ENCODE assay signal across 14 cellular contexts in genomic region chr3:73080201-73080966, GRCh38. TPM values are rescaled to one million over a fixed set of nuclear protein-coding genes. Genes with fewer than 3 reads are reported as not detected.
A peak's percentile ranks its signal among the peaks of the same experiment; 100 is the strongest.
DNase-seq lines count a peak whose midpoint lies in the region; ATAC-seq and TF ChIP-seq lines count a peak whose summit lies in the region.
"Had no signal": no experiment of that assay in that cellular context is flagged by ENCODE, and none has a peak within 500 bp of the region (broad histone marks: within the 10 kb centered on the region; RNA-seq: fewer than 3 reads in every experiment).

No MANE protein-coding gene starts in this region.

- H3K9me3 ChIP-seq in heart right ventricle (no peaks in the 10 kb centered on the region), Caco-2 (no peaks in the 10 kb centered on the region)

- DNase-seq in stimulated activated CD4-positive, alpha-beta T cell treated with anti-CD3 and anti-CD28 coated beads, Interleukin-4, amount 100 ng/mL, for 1 hour, result peak; percentile 7
- no peak for DNase-seq in stimulated activated CD4-positive, alpha-beta T cell treated with anti-CD3 and anti-CD28 coated beads, Interleukin-2, amount 100 ng/mL, for 48 hours
- peak; percentile 84 to 95 for DNase-seq in NCI-H524 (lab: John Stamatoyannopoulos, UW)
- no peak for DNase-seq in heart right ventricle
- no peak for DNase-seq in DMS79 (lab: John Stamatoyannopoulos, UW)
- no peak for DNase-seq in progenitor cell of endocrine pancreas (ENCODE audit: low spot score, unreplicated experiment)
- DNase-seq in Caco-2, result no peak
- DNase-seq: AML-193; dermis blood vessel endothelial cell; NCI-H2107; Right ventricle myocardium superior; stimulated activated naive CD8-positive, alpha-beta T cell treated with anti-CD3 and anti-CD28 coated beads, Interleukin-15, amount 100 ng/mL, for 72 hours had no signal

- peak; percentile 81 for ATAC-seq in GM21717 (IDR thresholded peaks at IDR 0.05; ENCODE audit: unreplicated experiment)
- ATAC-seq in heart right ventricle, result no peak
- ATAC-seq: stimulated activated naive CD8-positive, alpha-beta T cell treated with anti-CD3 and anti-CD28 coated beads, Interleukin-15, amount 100 ng/mL, for 72 hours had no signal

- POLR2A ChIA-PET in Caco-2 (lab: Charles Lee), result no interaction called here

- H3K27ac Mint-ChIP-seq in progenitor cell of endocrine pancreas, result no peak overlapping the region
- no peak overlapping the region for H3K27ac Mint-ChIP-seq in Caco-2 (ENCODE audit: unreplicated experiment)
- H3K27ac Mint-ChIP-seq: activated naive CD4-positive, alpha-beta T cell treated with anti-CD3 and anti-CD28 coated beads, Interleukin-2, amount 50 U/mL, for 24 hours; stimulated activated naive CD8-positive, alpha-beta T cell treated with anti-CD3 and anti-CD28 coated beads, Interleukin-15, amount 100 ng/mL, for 72 hours had no signal

- H3K4me3 Mint-ChIP-seq in progenitor cell of endocrine pancreas (ENCODE audit: low read depth) (no peak overlapping the region), Caco-2 (ENCODE audit: unreplicated experiment) (no peak overlapping the region)
- H3K4me3 Mint-ChIP-seq: activated naive CD4-positive, alpha-beta T cell treated with anti-CD3 and anti-CD28 coated beads, Interleukin-2, amount 50 U/mL, for 24 hours; stimulated activated naive CD8-positive, alpha-beta T cell treated with anti-CD3 and anti-CD28 coated beads, Interleukin-15, amount 100 ng/mL, for 72 hours had no signal

- H3K36me3 ChIP-seq in heart right ventricle, result no peaks in the 10 kb centered on the region
- no peaks in the 10 kb centered on the region for H3K36me3 ChIP-seq in Caco-2 (ENCODE audit: control insufficient read depth, insufficient read depth, low read length)

- H3K27me3 ChIP-seq in heart right ventricle (no peaks in the 10 kb centered on the region), Caco-2 (replicated peaks; ENCODE audit: control insufficient read depth, insufficient read depth, low read length) (no peaks in the 10 kb centered on the region)

- H3K4me1 ChIP-seq in heart right ventricle (no peaks in the 10 kb centered on the region), Caco-2 (no peaks in the 10 kb centered on the region)

- BruUV-seq in Caco-2 (replicated peaks; lab: Mats Ljungman, UMichigan), result no TSS peak

- CTCF ChIA-PET in Caco-2 (lab: Charles Lee), result no interaction called here

- TF ChIP-seq CTCF in heart right ventricle (IDR thresholded peaks at IDR 0.05), result no peak
- no peak for TF ChIP-seq CTCF in progenitor cell of endocrine pancreas (IDR thresholded peaks at IDR 0.05; ENCODE audit: unreplicated experiment)
- TF ChIP-seq CTCF in Caco-2 (IDR thresholded peaks at IDR 0.05; ENCODE audit: insufficient read depth in 1 of 2, low read depth in 1 of 2, low read length in 1 of 2, severe bottlenecking in 1 of 2, unreplicated experiment in 1 of 2), result no peak

- H3K36me3 Mint-ChIP-seq in progenitor cell of endocrine pancreas (ENCODE audit: insufficient read depth) (no peaks in the 10 kb centered on the region), Caco-2 (ENCODE audit: insufficient read depth, unreplicated experiment) (no peaks in the 10 kb centered on the region)
- H3K36me3 Mint-ChIP-seq: activated naive CD4-positive, alpha-beta T cell treated with anti-CD3 and anti-CD28 coated beads, Interleukin-2, amount 50 U/mL, for 24 hours had no signal

- intact Hi-C loops in heart right ventricle (cut with DNase I) (loop anchor here in 9 of 10 donors (10.0 kb wide), 7 partner anchors 136 to 1366 kb away; partner anchors contain the start of gene EIF4E3 (in 1 of the 9)), Caco-2 (cut with micrococcal nuclease; ENCODE audit: unreplicated experiment) (no loop called here)

- 70% methylated on average over 17 of the region's 17 CpGs for WGBS in heart right ventricle, 2 donors

- H3K4me1 Mint-ChIP-seq in progenitor cell of endocrine pancreas (ENCODE audit: low read depth) (no peaks in the 10 kb centered on the region), Caco-2 (ENCODE audit: low read depth, unreplicated experiment) (no peaks in the 10 kb centered on the region)
- H3K4me1 Mint-ChIP-seq: activated naive CD4-positive, alpha-beta T cell treated with anti-CD3 and anti-CD28 coated beads, Interleukin-2, amount 50 U/mL, for 24 hours had no signal

- no peaks in the 10 kb centered on the region for H3K27me3 Mint-ChIP-seq in progenitor cell of endocrine pancreas
- H3K27me3 Mint-ChIP-seq in Caco-2 (ENCODE audit: insufficient read depth, unreplicated experiment), result no peaks in the 10 kb centered on the region
- H3K27me3 Mint-ChIP-seq: activated naive CD4-positive, alpha-beta T cell treated with anti-CD3 and anti-CD28 coated beads, Interleukin-2, amount 50 U/mL, for 24 hours; stimulated activated naive CD8-positive, alpha-beta T cell treated with anti-CD3 and anti-CD28 coated beads, Interleukin-15, amount 100 ng/mL, for 72 hours had no signal

- H3K4me3 ChIP-seq in heart right ventricle, result no peak overlapping the region
- no peak overlapping the region for H3K4me3 ChIP-seq in Caco-2 (ENCODE audit: low read depth, low read length)

- no peaks in the 10 kb centered on the region for H3K9me3 Mint-ChIP-seq in progenitor cell of endocrine pancreas (ENCODE audit: low read depth)
- H3K9me3 Mint-ChIP-seq in Caco-2 (ENCODE audit: unreplicated experiment), result no peaks in the 10 kb centered on the region
- H3K9me3 Mint-ChIP-seq: activated naive CD4-positive, alpha-beta T cell treated with anti-CD3 and anti-CD28 coated beads, Interleukin-2, amount 50 U/mL, for 24 hours; stimulated activated naive CD8-positive, alpha-beta T cell treated with anti-CD3 and anti-CD28 coated beads, Interleukin-15, amount 100 ng/mL, for 72 hours had no signal

- H3K27ac ChIP-seq in heart right ventricle, result no peak overlapping the region

RNA-seq across cellular contexts. Expression of gene EBLN2, which starts 18.9 kb away (rescaled TPM):
- total RNA-seq in heart right ventricle, result 1 to 10 TPM in 8 of 10 donors, under 1 TPM in 2; 0.88 to 2.0 (median 1.3) TPM
- polyA plus RNA-seq in heart right ventricle, result under 1 TPM; 0.28 to 0.80 TPM
- 14.9 and 16.9 TPM in 2 replicates for total RNA-seq in progenitor cell of endocrine pancreas
- 5.6 and 6.9 TPM in 2 replicates for total RNA-seq in Caco-2 (2022)

Comparison
In these comparisons a context has a peak if more than half of its experiments do, and no peak if none do; other contexts are left out.
1. DNase-seq: peak in stimulated activated CD4-positive, alpha-beta T cell treated with anti-CD3 and anti-CD28 coated beads, Interleukin-4, amount 100 ng/mL, for 1 hour (single experiment) and NCI-H524 (2 of 2); none in stimulated activated CD4-positive, alpha-beta T cell treated with anti-CD3 and anti-CD28 coated beads, Interleukin-2, amount 100 ng/mL, for 48 hours (0 of 2), heart right ventricle (0 of 2), DMS79 (single experiment), progenitor cell of endocrine pancreas (single experiment) and Caco-2 (0 of 2).